In the genomic region with DNA sequence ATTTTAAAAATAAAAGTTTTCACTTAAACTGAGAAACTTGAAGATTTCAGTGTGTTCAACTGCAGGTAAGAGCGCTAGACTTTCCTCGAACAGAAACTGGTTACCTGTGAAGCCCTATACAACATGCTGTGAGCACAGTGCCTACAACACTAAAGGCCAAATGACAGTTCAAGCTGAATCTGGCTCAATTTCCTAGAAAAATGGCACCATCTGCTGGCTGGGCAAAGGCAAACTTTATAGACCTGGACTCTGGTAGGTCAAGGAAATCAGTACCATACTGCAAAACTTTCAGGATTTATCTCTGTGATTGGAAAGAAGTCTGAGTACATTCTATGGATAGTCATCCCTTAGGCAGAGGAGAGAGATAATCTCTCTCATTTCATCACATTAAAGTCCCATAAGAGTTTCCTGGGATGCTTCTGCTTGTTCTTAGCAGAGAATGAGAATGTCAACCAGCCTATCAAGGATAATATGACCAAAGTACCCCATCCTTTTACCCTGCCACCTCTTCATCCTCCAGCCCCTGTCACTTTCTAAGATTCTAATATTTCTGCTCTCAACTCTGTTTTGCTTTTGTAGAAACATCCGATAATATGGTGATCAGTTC, we compare ENCODE assay signal across 8 cellular contexts. TPM values are rescaled to one million over a fixed set of nuclear protein-coding genes. Genes with fewer than 3 reads are reported as not detected.
A peak's percentile ranks its signal among the peaks of the same experiment; 100 is the strongest.
DNase-seq lines count a peak whose midpoint lies in the region; ATAC-seq and TF ChIP-seq lines count a peak whose summit lies in the region.

No MANE protein-coding gene starts in this region.

- no peaks in the 10 kb centered on the region for H3K36me3 Mint-ChIP-seq in activated CD4-positive, alpha-beta T cell treated with anti-CD3 and anti-CD28 coated beads, Interleukin-2, amount 10 ng/mL, durations not matched to agents 7 days and 5 days (ENCODE audit: low read depth)

- peak; percentile 85 for ATAC-seq in GM18868 (IDR thresholded peaks at IDR 0.05; ENCODE audit: unreplicated experiment)
- ATAC-seq in HG03280 (IDR thresholded peaks at IDR 0.05; ENCODE audit: unreplicated experiment): no peak

- H3K27ac Mint-ChIP-seq in activated CD4-positive, alpha-beta T cell treated with anti-CD3 and anti-CD28 coated beads, Interleukin-2, amount 10 ng/mL, durations not matched to agents 7 days and 5 days: no peak overlapping the region

- H3K36me3 ChIP-seq in kidney epithelial cell (ENCODE audit: control insufficient read depth, insufficient read depth, low read length): no peaks in the 10 kb centered on the region

- CTCF ChIA-PET in activated CD4-positive, alpha-beta T cell treated with anti-CD3 and anti-CD28 coated beads, Interleukin-2, amount 10 ng/mL, durations not matched to agents 7 days and 5 days (lab: Charles Lee): no interaction called here

- H3K9me3 Mint-ChIP-seq in activated CD4-positive, alpha-beta T cell treated with anti-CD3 and anti-CD28 coated beads, Interleukin-2, amount 10 ng/mL, durations not matched to agents 7 days and 5 days: no peaks in the 10 kb centered on the region

- H3K27me3 Mint-ChIP-seq in activated CD4-positive, alpha-beta T cell treated with anti-CD3 and anti-CD28 coated beads, Interleukin-2, amount 10 ng/mL, durations not matched to agents 7 days and 5 days: peaks cover 3% of the 10 kb centered on the region

- peak; percentile 57 for TF ChIP-seq CTCF in astrocyte of the cerebellum (IDR thresholded peaks at IDR 0.05; ENCODE audit: low read depth, low read length, missing control alignments)
- TF ChIP-seq CTCF in kidney epithelial cell (IDR thresholded peaks at IDR 0.05; ENCODE audit: insufficient read depth, low read length, poor library complexity, severe bottlenecking): peak; percentile 50

- in situ Hi-C loops in astrocyte of the cerebellum (cut with HindIII; ENCODE audit: low sequenced_read_pairs): no loop called here

- H3K4me3 ChIP-seq in astrocyte of the cerebellum (ENCODE audit: low read depth, low read length) (no peak overlapping the region), kidney epithelial cell (ENCODE audit: low read depth, low read length) (no peak overlapping the region)

- no peaks in the 10 kb centered on the region for H3K4me1 Mint-ChIP-seq in activated CD4-positive, alpha-beta T cell treated with anti-CD3 and anti-CD28 coated beads, Interleukin-2, amount 10 ng/mL, durations not matched to agents 7 days and 5 days

- no peaks in the 10 kb centered on the region for H3K27me3 ChIP-seq in kidney epithelial cell (ENCODE audit: control insufficient read depth, insufficient read depth, low read length)

- H3K4me3 Mint-ChIP-seq in activated CD4-positive, alpha-beta T cell treated with anti-CD3 and anti-CD28 coated beads, Interleukin-2, amount 10 ng/mL, durations not matched to agents 7 days and 5 days: no peak overlapping the region

- DNase-seq in Ammon's horn (ENCODE audit: low spot score) (peak; percentile 79), NCI-H2081 treated with DMSO at 0.1 percent for 48 hours (lab: John Stamatoyannopoulos, UW) (peak; percentile 7), astrocyte of the cerebellum (ENCODE audit: low read depth) (no peak), kidney epithelial cell (ENCODE audit: low read depth) (no peak)
- no peak for DNase-seq in activated CD4-positive, alpha-beta T cell treated with anti-CD3 and anti-CD28 coated beads for 48 hours
- no peak for DNase-seq in activated CD4-positive, alpha-beta T cell treated with anti-CD3 and anti-CD28 coated beads, Interleukin-2, amount 10 ng/mL, durations not matched to agents 7 days and 5 days

- POLR2A ChIA-PET in activated CD4-positive, alpha-beta T cell treated with anti-CD3 and anti-CD28 coated beads, Interleukin-2, amount 10 ng/mL, durations not matched to agents 7 days and 5 days (lab: Charles Lee): no interaction called here

RNA-seq across cellular contexts. Expression of gene FOXB2, which starts 31.8 kb away (rescaled TPM):
- total RNA-seq in kidney epithelial cell: not detected in 2 replicates
- not detected for total RNA-seq in activated CD4-positive, alpha-beta T cell treated with anti-CD3 and anti-CD28 coated beads, Interleukin-2, amount 10 ng/mL, durations not matched to agents 7 days and 5 days

Comparison
In these comparisons a context has a peak if more than half of its experiments do, and no peak if none do; other contexts are left out.
1. DNase-seq: peak in Ammon's horn (single experiment) and NCI-H2081 treated with DMSO at 0.1 percent for 48 hours (single experiment); none in astrocyte of the cerebellum (single experiment), kidney epithelial cell (single experiment), activated CD4-positive, alpha-beta T cell treated with anti-CD3 and anti-CD28 coated beads for 48 hours (single experiment) and activated CD4-positive, alpha-beta T cell treated with anti-CD3 and anti-CD28 coated beads, Interleukin-2, amount 10 ng/mL, durations not matched to agents 7 days and 5 days (single experiment).